In the genomic region with DNA sequence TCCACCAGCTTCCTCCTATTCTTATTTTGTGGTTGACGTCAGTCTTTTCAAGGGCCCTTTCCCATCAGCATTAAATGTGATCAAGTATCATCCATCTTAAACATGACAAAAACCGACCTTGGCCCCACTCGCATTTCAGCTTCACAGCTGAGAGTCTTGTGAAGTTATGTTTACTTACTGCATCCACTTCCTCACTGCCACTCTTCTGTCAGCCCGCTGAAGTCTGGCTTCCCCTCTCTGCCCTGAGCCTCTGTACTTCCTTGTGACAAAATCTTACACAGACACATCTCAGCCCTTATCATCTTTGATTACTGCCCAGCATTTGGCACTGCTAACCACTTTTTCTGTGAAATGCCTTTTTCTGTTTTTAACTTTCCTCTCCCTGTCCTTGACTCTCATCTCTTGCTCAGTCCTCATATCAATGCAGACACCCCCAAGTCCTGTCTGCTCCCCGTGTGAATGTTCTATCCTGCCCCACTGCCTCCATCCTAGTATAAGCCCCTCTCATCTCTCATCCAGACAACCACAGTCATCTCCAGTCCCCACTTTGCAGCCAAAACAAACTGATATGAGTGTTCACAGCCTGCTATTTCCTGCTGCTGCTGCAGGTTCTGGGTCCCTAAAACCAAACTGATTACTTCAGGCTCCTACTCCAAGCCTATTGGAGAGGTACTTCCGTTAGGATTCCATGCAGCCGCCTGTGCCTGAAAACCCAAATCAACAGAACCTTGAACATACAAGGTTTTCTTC, we compare ENCODE assay signal across 9 cellular contexts. TPM values are rescaled to one million over a fixed set of nuclear protein-coding genes. Genes with fewer than 3 reads are reported as not detected.
DNase-seq lines count a peak whose midpoint lies in the region; ATAC-seq lines count a peak whose summit lies in the region.
"Had no signal": no experiment of that assay in that cellular context is flagged by ENCODE, and none has a peak within 500 bp of the region (broad histone marks: within the 10 kb centered on the region; RNA-seq: fewer than 3 reads in every experiment).

No MANE protein-coding gene starts in this region.

- no peaks in the 10 kb centered on the region for H3K9me3 ChIP-seq in CD4-positive, alpha-beta memory T cell (ENCODE audit: control insufficient read depth in 1 of 2, low read length in 2 of 2)
- no peaks in the 10 kb centered on the region for H3K9me3 ChIP-seq in mucosa of stomach (ENCODE audit: control insufficient read depth, low read length)

- H3K27me3 ChIP-seq in CD4-positive, alpha-beta memory T cell (ENCODE audit: insufficient read depth, low read length), result no peaks in the 10 kb centered on the region
- no peaks in the 10 kb centered on the region for H3K27me3 ChIP-seq in mucosa of stomach (ENCODE audit: control insufficient read depth, insufficient read depth, low read length)

- peak; percentile 33 to 55 (median 45) for DNase-seq in CD4-positive, alpha-beta memory T cell
- peak; percentile 9 for DNase-seq in NAMALWA (ENCODE audit: low spot score)
- peak; percentile 25 for DNase-seq in activated naive CD8-positive, alpha-beta T cell treated with anti-CD3 and anti-CD28 coated beads for 36 hours
- no peak for DNase-seq in NCI-H526 (lab: John Stamatoyannopoulos, UW)
- DNase-seq in cerebellar cortex (ENCODE audit: low spot score), result no peak
- DNase-seq: NCI-H526 treated with DMSO at 0.1 percent for 48 hours had no signal

- CTCF ChIA-PET in CD4-positive, alpha-beta memory T cell (lab: Charles Lee; ENCODE audit: partially characterized antibody), result interaction anchor here (1.4 to 2.5 kb wide), 2 partner anchors 29 to 721 kb away, joined by 4 to 5 read pairs; no protein-coding TSS in a partner anchor

- ATAC-seq in GM18517 (IDR thresholded peaks at IDR 0.05; ENCODE audit: unreplicated experiment), result no peak
- no peak for ATAC-seq in HG03045 (IDR thresholded peaks at IDR 0.05; ENCODE audit: unreplicated experiment)

- H3K9me3 Mint-ChIP-seq in CD4-positive, alpha-beta memory T cell, result no peaks in the 10 kb centered on the region
- H3K9me3 Mint-ChIP-seq in activated naive CD8-positive, alpha-beta T cell treated with anti-CD3 and anti-CD28 coated beads for 36 hours, result no peaks in the 10 kb centered on the region

- H3K4me1 Mint-ChIP-seq in CD4-positive, alpha-beta memory T cell, result peaks cover 17 to 46% (median 31%) of the 10 kb centered on the region in 4 donors
- peaks cover 42% of the 10 kb centered on the region for H3K4me1 Mint-ChIP-seq in activated naive CD8-positive, alpha-beta T cell treated with anti-CD3 and anti-CD28 coated beads for 36 hours

- peak overlapping the region; percentile 81 to 98 (median 95) for H3K27ac Mint-ChIP-seq in CD4-positive, alpha-beta memory T cell
- H3K27ac Mint-ChIP-seq in activated naive CD8-positive, alpha-beta T cell treated with anti-CD3 and anti-CD28 coated beads for 36 hours, result peak overlapping the region; percentile 85

- intact Hi-C loops in CD4-positive, alpha-beta memory T cell (cut with micrococcal nuclease), result loop anchor here (2.0 kb wide), 1 partner anchor 15 kb away; no protein-coding TSS in a partner anchor

- H3K36me3 Mint-ChIP-seq in CD4-positive, alpha-beta memory T cell, result no peaks in the 10 kb centered on the region
- peaks cover 12% of the 10 kb centered on the region for H3K36me3 Mint-ChIP-seq in activated naive CD8-positive, alpha-beta T cell treated with anti-CD3 and anti-CD28 coated beads for 36 hours

- no peaks in the 10 kb centered on the region for H3K27me3 Mint-ChIP-seq in CD4-positive, alpha-beta memory T cell
- H3K27me3 Mint-ChIP-seq in activated naive CD8-positive, alpha-beta T cell treated with anti-CD3 and anti-CD28 coated beads for 36 hours, result no peaks in the 10 kb centered on the region

- H3K27ac ChIP-seq in CD4-positive, alpha-beta memory T cell (ENCODE audit: low read depth, low read length), result peak overlapping the region; percentile 8

- POLR2A ChIA-PET in CD4-positive, alpha-beta memory T cell (lab: Charles Lee; ENCODE audit: partially characterized antibody), result interaction anchor here (1.0 to 2.1 kb wide), 8 partner anchors 9 to 652 kb away, joined by 3 to 14 read pairs (median 5); a partner anchor contains a TSS

- H3K4me3 Mint-ChIP-seq in CD4-positive, alpha-beta memory T cell, result peak overlapping the region; percentile 54 to 81 (median 72)
- H3K4me3 Mint-ChIP-seq in activated naive CD8-positive, alpha-beta T cell treated with anti-CD3 and anti-CD28 coated beads for 36 hours, result peak overlapping the region; percentile 49

- H3K36me3 ChIP-seq in CD4-positive, alpha-beta memory T cell (ENCODE audit: insufficient read depth, low read length), result no peaks in the 10 kb centered on the region
- no peaks in the 10 kb centered on the region for H3K36me3 ChIP-seq in mucosa of stomach (ENCODE audit: control insufficient read depth, insufficient read depth, low read length)

- H3K4me3 ChIP-seq in CD4-positive, alpha-beta memory T cell (ENCODE audit: low read length in 2 of 2), result peak overlapping the region in 1 of 2 donors; percentile 18
- H3K4me3 ChIP-seq in mucosa of stomach (ENCODE audit: low read length), result no peak overlapping the region

- H3K4me1 ChIP-seq in CD4-positive, alpha-beta memory T cell (ENCODE audit: insufficient read depth, low read length), result peaks cover 30% of the 10 kb centered on the region
- peaks cover 11% of the 10 kb centered on the region for H3K4me1 ChIP-seq in mucosa of stomach (ENCODE audit: control insufficient read depth, insufficient read depth, low read length)

- peak overlapping the region; percentile 1 for H3K9ac ChIP-seq in mucosa of stomach (ENCODE audit: low read length)

RNA-seq across cellular contexts. Expression of a gene that starts 31.4 kb away (rescaled TPM):
- 1 to 10 TPM; 6.6 to 6.7 TPM for total RNA-seq in CD4-positive, alpha-beta memory T cell
- polyA plus RNA-seq in CD4-positive, alpha-beta memory T cell, result 1 to 10 TPM; 4.7 to 5.0 TPM
- total RNA-seq in activated naive CD8-positive, alpha-beta T cell treated with anti-CD3 and anti-CD28 coated beads for 36 hours, result 10 to 100 TPM; 32.5 to 39.4 TPM

Comparison
In these comparisons a context has a peak if more than half of its experiments do, and no peak if none do; other contexts are left out.
1. DNase-seq: peak in CD4-positive, alpha-beta memory T cell (5 of 5), NAMALWA (single experiment) and activated naive CD8-positive, alpha-beta T cell treated with anti-CD3 and anti-CD28 coated beads for 36 hours (single experiment); none in NCI-H526 (0 of 2) and cerebellar cortex (single experiment).
2. RNA of a gene that starts 31.4 kb away (total RNA-seq): 32.5 to 39.4 TPM in activated naive CD8-positive, alpha-beta T cell treated with anti-CD3 and anti-CD28 coated beads for 36 hours; 6.6 to 6.7 TPM in CD4-positive, alpha-beta memory T cell; every median in the first group is over 4 times any median in the second.